Comparison of ENCODE assay signal across 21 cellular contexts in genomic region chr12:9992296-9992695, GRCh38. TPM values are rescaled to one million over a fixed set of nuclear protein-coding genes. Genes with fewer than 3 reads are reported as not detected.
"Had no signal": no experiment of that assay in that cellular context is flagged by ENCODE, and none has a peak within 500 bp of the region (broad histone marks: within the 10 kb centered on the region; RNA-seq: fewer than 3 reads in every experiment).

No MANE protein-coding gene starts in this region.

- H3K4me3 ChIP-seq: coronary artery, gastrocnemius medialis, lung, mucosa of descending colon, transverse colon, vagina had no signal

- H3K4me1 ChIP-seq: gastrocnemius medialis, transverse colon, vagina had no signal

- H3K9me3 ChIP-seq: gastrocnemius medialis, mucosa of descending colon, transverse colon, vagina had no signal

- H3K36me3 ChIP-seq: gastrocnemius medialis, transverse colon, vagina had no signal

- H3K27me3 ChIP-seq: gastrocnemius medialis, transverse colon, vagina had no signal

- DNase-seq: activated B cell treated with CpG ODN at 0.5 μM for 24 hours; activated CD4-positive, alpha-beta T cell treated with anti-CD3 and anti-CD28 coated beads for 48 hours; activated CD8-positive, alpha-beta T cell treated with anti-CD3 and anti-CD28 coated beads for 36 hours; activated gamma-delta T cell; activated T-cell treated with anti-CD3 and anti-CD28 coated beads, Interleukin-2, amount 50 U/mL, for 72 hours; amniotic stem cell; central memory CD4-positive, alpha-beta T cell; effector CD8-positive, alpha-beta T cell; gastrocnemius medialis; islet precursor cell; mucosa of descending colon; naive thymus-derived CD8-positive, alpha-beta T cell; posterior cingulate gyrus; stimulated activated CD4-positive, alpha-beta T cell treated with anti-CD3 and anti-CD28 coated beads, Interleukin-4, amount 100 ng/mL, for 1 hour; stimulated activated naive B cell treated with anti-CD40 and anti-IgM and Interleukin-4, amounts not matched to agents 10 μg/mL and 1 μg/mL and 100 μg/mL, for 72 hours; transverse colon had no signal

- H3K27ac ChIP-seq: coronary artery, gastrocnemius medialis, transverse colon, vagina had no signal

RNA-seq across cellular contexts. Expression of gene CLEC1B, which starts 6.6 kb away (rescaled TPM):
- total RNA-seq: activated B cell treated with CpG ODN at 0.5 μM for 24 hours; activated CD8-positive, alpha-beta T cell treated with anti-CD3 and anti-CD28 coated beads for 36 hours; activated T-cell treated with anti-CD3 and anti-CD28 coated beads, Interleukin-2, amount 50 U/mL, for 72 hours; mucosa of descending colon; naive thymus-derived CD8-positive, alpha-beta T cell; subcutaneous adipose tissue; T-helper 2 cell treated with Interferon-gamma antibody and Interleukin-4, amounts not matched to agents 100 ng/mL and 5 ng/mL, for 36 hours; transverse colon; vagina had no signal
- polyA plus RNA-seq: naive thymus-derived CD8-positive, alpha-beta T cell had no signal

RNA-seq across cellular contexts. Expression of gene CLEC12B, which starts 18.1 kb away (rescaled TPM):
- total RNA-seq: activated B cell treated with CpG ODN at 0.5 μM for 24 hours; activated CD8-positive, alpha-beta T cell treated with anti-CD3 and anti-CD28 coated beads for 36 hours; activated T-cell treated with anti-CD3 and anti-CD28 coated beads, Interleukin-2, amount 50 U/mL, for 72 hours; gastrocnemius medialis; mucosa of descending colon; naive thymus-derived CD8-positive, alpha-beta T cell; transverse colon; vagina had no signal
- polyA plus RNA-seq: naive thymus-derived CD8-positive, alpha-beta T cell had no signal

RNA-seq across cellular contexts. Expression of gene CLEC12A, which starts 21.1 kb away (rescaled TPM):
- total RNA-seq: activated B cell treated with CpG ODN at 0.5 μM for 24 hours; naive thymus-derived CD8-positive, alpha-beta T cell; vagina had no signal

RNA-seq across cellular contexts. Expression of gene CLEC9A, which starts 38.2 kb away (rescaled TPM):
- total RNA-seq: activated B cell treated with CpG ODN at 0.5 μM for 24 hours; activated CD8-positive, alpha-beta T cell treated with anti-CD3 and anti-CD28 coated beads for 36 hours; activated T-cell treated with anti-CD3 and anti-CD28 coated beads, Interleukin-2, amount 50 U/mL, for 72 hours; gastrocnemius medialis; naive thymus-derived CD8-positive, alpha-beta T cell; subcutaneous adipose tissue; T-helper 2 cell treated with Interferon-gamma antibody and Interleukin-4, amounts not matched to agents 100 ng/mL and 5 ng/mL, for 36 hours; vagina had no signal
- polyA plus RNA-seq: naive thymus-derived CD8-positive, alpha-beta T cell had no signal
